In genomic region chr4:84498203-84499026, GRCh38 we compare ENCODE assay signal across 8 cellular contexts. TPM values are rescaled to one million over a fixed set of nuclear protein-coding genes. Genes with fewer than 3 reads are reported as not detected.
A peak's percentile ranks its signal among the peaks of the same experiment; 100 is the strongest.
DNase-seq lines count a peak whose midpoint lies in the region; ATAC-seq lines count a peak whose summit lies in the region.

No MANE protein-coding gene starts in this region.

- H3K4me3 ChIP-seq in MG63: peak overlapping the region; percentile 67

- no peak for ATAC-seq in stimulated activated memory B cell treated with anti-CD40 and anti-IgM and Interleukin-4, amounts not matched to agents 10 μg/mL and 1 μg/mL and 100 μg/mL, for 72 hours
- ATAC-seq in HG03175 (IDR thresholded peaks at IDR 0.05; ENCODE audit: unreplicated experiment): no peak
- no peak for ATAC-seq in HG03571 (IDR thresholded peaks at IDR 0.05; ENCODE audit: unreplicated experiment)
- ATAC-seq in GM21381 (IDR thresholded peaks at IDR 0.05; ENCODE audit: unreplicated experiment): no peak

- H3K9me3 ChIP-seq in MG63: no peaks in the 10 kb centered on the region

- H3K27me3 ChIP-seq in MG63: no peaks in the 10 kb centered on the region

- peaks cover 11 to 57% (median 35%) of the 10 kb centered on the region in 6 donors for H3K9me3 Mint-ChIP-seq in immature natural killer cell
- no peaks in the 10 kb centered on the region for H3K9me3 Mint-ChIP-seq in stimulated activated memory B cell treated with anti-CD40 and anti-IgM and Interleukin-4, amounts not matched to agents 10 μg/mL and 1 μg/mL and 100 μg/mL, for 72 hours

- peaks cover 5% of the 10 kb centered on the region; the same call in 1 of the 2 replicates for H3K36me3 ChIP-seq in MG63

- peaks cover 2 to 13% of the 10 kb centered on the region in 2 donors for H3K4me1 Mint-ChIP-seq in immature natural killer cell
- H3K4me1 Mint-ChIP-seq in stimulated activated memory B cell treated with anti-CD40 and anti-IgM and Interleukin-4, amounts not matched to agents 10 μg/mL and 1 μg/mL and 100 μg/mL, for 72 hours: peaks cover 20% of the 10 kb centered on the region

- DNase-seq in DMS53 (lab: John Stamatoyannopoulos, UW): peak; percentile 68
- DNase-seq in MG63: peak; percentile 67
- DNase-seq in astrocyte of the hippocampus (ENCODE audit: low read depth, low spot score): peak; percentile 51
- DNase-seq in immature natural killer cell: no peak

- H3K4me3 Mint-ChIP-seq in immature natural killer cell: peak overlapping the region in 4 of 5 donors; percentile 23 to 60 (median 58)
- H3K4me3 Mint-ChIP-seq in stimulated activated memory B cell treated with anti-CD40 and anti-IgM and Interleukin-4, amounts not matched to agents 10 μg/mL and 1 μg/mL and 100 μg/mL, for 72 hours: peak overlapping the region; percentile 61

- H3K27ac Mint-ChIP-seq in immature natural killer cell: no peak overlapping the region
- H3K27ac Mint-ChIP-seq in stimulated activated memory B cell treated with anti-CD40 and anti-IgM and Interleukin-4, amounts not matched to agents 10 μg/mL and 1 μg/mL and 100 μg/mL, for 72 hours: no peak overlapping the region

- H3K27me3 Mint-ChIP-seq in immature natural killer cell (ENCODE audit: low read depth in 3 of 3): peaks cover 31 to 61% (median 60%) of the 10 kb centered on the region in 3 donors
- H3K27me3 Mint-ChIP-seq in stimulated activated memory B cell treated with anti-CD40 and anti-IgM and Interleukin-4, amounts not matched to agents 10 μg/mL and 1 μg/mL and 100 μg/mL, for 72 hours: peaks cover 89% of the 10 kb centered on the region

- peaks cover 0 to 7% (median 3%) of the 10 kb centered on the region in 3 donors for H3K36me3 Mint-ChIP-seq in immature natural killer cell
- peaks cover 6% of the 10 kb centered on the region for H3K36me3 Mint-ChIP-seq in stimulated activated memory B cell treated with anti-CD40 and anti-IgM and Interleukin-4, amounts not matched to agents 10 μg/mL and 1 μg/mL and 100 μg/mL, for 72 hours

RNA-seq across cellular contexts. Expression of gene NKX6-1, which starts 0.7 kb away (rescaled TPM):
- 0.52 and 2.6 TPM in 2 replicates for total RNA-seq in MG63 (2014; rRNA removed; shearing (Covaris generic); ENCODE audit: low replicate concordance)
- polyA plus RNA-seq in immature natural killer cell: not detected

Comparison
In these comparisons a context has a peak if more than half of its experiments do, and no peak if none do; other contexts are left out.
1. DNase-seq: peak in DMS53 (single experiment), MG63 (single experiment) and astrocyte of the hippocampus (single experiment); none in immature natural killer cell (0 of 3).